In the genomic region with DNA sequence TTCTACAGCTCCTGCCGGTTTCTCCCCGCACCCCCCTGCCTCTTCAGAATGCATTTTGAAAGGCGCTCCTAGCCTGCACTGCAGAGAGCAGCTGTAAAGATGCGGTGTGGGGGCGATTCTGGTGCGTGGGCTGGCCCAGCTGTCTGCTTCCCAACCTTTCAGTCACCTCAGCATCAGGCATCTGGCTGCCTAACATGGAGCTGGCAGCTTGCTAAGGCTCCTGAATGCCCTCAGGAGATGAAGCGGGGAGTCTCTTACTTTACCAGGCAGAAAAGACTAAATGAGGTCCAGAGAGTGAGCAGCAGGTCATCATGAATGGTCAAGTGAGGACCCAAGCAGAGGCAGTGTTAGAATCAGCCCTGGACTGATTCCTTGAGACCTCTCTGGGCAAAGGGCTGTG, we compare ENCODE assay signal across 11 cellular contexts. TPM values are rescaled to one million over a fixed set of nuclear protein-coding genes. Genes with fewer than 3 reads are reported as not detected.
DNase-seq lines count a peak whose midpoint lies in the region; ATAC-seq and TF ChIP-seq lines count a peak whose summit lies in the region.
"Had no signal": no experiment of that assay in that cellular context is flagged by ENCODE, and none has a peak within 500 bp of the region (broad histone marks: within the 10 kb centered on the region; RNA-seq: fewer than 3 reads in every experiment).

No MANE protein-coding gene starts in this region.

- in situ Hi-C loops in transverse colon (cut with MboI; ENCODE audit: low pct_ligation_motif_present in 1 of 4, low pct_unique_long_range_greater_than_20kb in 1 of 4, low sequenced_read_pairs in 3 of 4): no loop called here

- no peak for TF ChIP-seq RAD21 in SK-N-SH (IDR thresholded peaks at IDR 0.05; ENCODE audit: low read length)

- POLR2A ChIA-PET in SK-N-SH (lab: Yijun Ruan, JAX): interaction anchor here (0.8 to 2.9 kb wide), 5 partner anchors 8 to 45 kb away, joined by 3 to 18 read pairs (median 8); a partner anchor contains a TSS

- no peak overlapping the region for H3K27ac Mint-ChIP-seq in activated T-cell treated with anti-CD3 and anti-CD28 coated beads, Interleukin-2, amount 50 U/mL, for 24 hours
- H3K27ac Mint-ChIP-seq: WTC11 had no signal

- peaks cover 80% of the 10 kb centered on the region in 2 experiments for H3K4me1 ChIP-seq in SK-N-SH (ENCODE audit: control insufficient read depth in 1 of 2, insufficient read depth in 2 of 2, low read depth in 1 of 2, low read length in 1 of 2)
- peaks cover 17 to 54% (median 41%) of the 10 kb centered on the region in 4 donors for H3K4me1 ChIP-seq in transverse colon

- no peaks in the 10 kb centered on the region for H3K27me3 ChIP-seq in SK-N-SH (ENCODE audit: insufficient read depth)
- no peaks in the 10 kb centered on the region for H3K27me3 ChIP-seq in transverse colon

- H2AFZ ChIP-seq in SK-N-SH (ENCODE audit: low read depth): no peak overlapping the region

- H3K36me3 ChIP-seq in SK-N-SH (replicated peaks in 1 of 2; ENCODE audit: control insufficient read depth in 1 of 2, insufficient read depth in 2 of 2, low read length in 1 of 2) (peaks cover 6 to 13% of the 10 kb centered on the region in 2 experiments), transverse colon (no peaks in the 10 kb centered on the region)

- intact Hi-C loops in transverse colon (cut with DNase I; ENCODE audit: low total_unique reads): no loop called here

- peak in 1 of 2 experiments; percentile 60; a peak in 1 of 4 replicates for TF ChIP-seq EP300 in SK-N-SH (IDR thresholded peaks at IDR 0.05; ENCODE audit: borderline replicate concordance in 1 of 2, low read depth in 1 of 2, low read length in 1 of 2)
- no peak for TF ChIP-seq EP300 in transverse colon (IDR thresholded peaks at IDR 0.05; ENCODE audit: low read depth)

- TF ChIP-seq CTCF in SK-N-SH (IDR thresholded peaks at IDR 0.05) (no peak), transverse colon (IDR thresholded peaks at IDR 0.05) (no peak)

- peaks cover 82% of the 10 kb centered on the region for H3K4me1 Mint-ChIP-seq in activated T-cell treated with anti-CD3 and anti-CD28 coated beads, Interleukin-2, amount 50 U/mL, for 24 hours (ENCODE audit: low read depth)

- no peaks in the 10 kb centered on the region for H3K27me3 Mint-ChIP-seq in activated T-cell treated with anti-CD3 and anti-CD28 coated beads, Interleukin-2, amount 50 U/mL, for 24 hours

- WGBS in SK-N-SH (ENCODE audit: low lambda C conversion rate): 58% methylated on average over 7 of the region's 7 CpGs
- 87% methylated on average over 7 of the region's 7 CpGs; no CpG with 5 or more reads in 1 of the 2 donors for WGBS in transverse colon (ENCODE audit: low coverage in 1 of 2), 2 donors

- H3F3A ChIP-seq in SK-N-SH (replicated peaks; ENCODE audit: insufficient read depth): peaks cover 91% of the 10 kb centered on the region

- H3K9me3 ChIP-seq in SK-N-SH (no peaks in the 10 kb centered on the region), transverse colon (no peaks in the 10 kb centered on the region)

- TF ChIP-seq POLR2A in transverse colon (IDR thresholded peaks at IDR 0.05): no peak

- peaks cover 35% of the 10 kb centered on the region for H3K79me2 ChIP-seq in SK-N-SH (ENCODE audit: insufficient read depth)

- CTCF ChIA-PET in SK-N-SH (lab: Yijun Ruan, JAX): interaction anchor here (0.8 to 13.3 kb wide), 8 partner anchors 10 to 216 kb away, joined by 3 to 145 read pairs (median 6); no protein-coding TSS in a partner anchor

- no peaks in the 10 kb centered on the region for H3K9me2 ChIP-seq in SK-N-SH

- no peaks in the 10 kb centered on the region for H3K9me3 Mint-ChIP-seq in activated T-cell treated with anti-CD3 and anti-CD28 coated beads, Interleukin-2, amount 50 U/mL, for 24 hours

- no peak for ATAC-seq in GM21786 (IDR thresholded peaks at IDR 0.05; ENCODE audit: unreplicated experiment)
- ATAC-seq: WTC11 had no signal

- H3K27ac ChIP-seq in SK-N-SH (ENCODE audit: low read depth in 2 of 2, low read length in 1 of 2): peak overlapping the region; percentile 98 to 99
- peak overlapping the region; percentile 19 to 99 (median 73) for H3K27ac ChIP-seq in transverse colon

- peaks cover 30% of the 10 kb centered on the region for H4K20me1 ChIP-seq in SK-N-SH (ENCODE audit: insufficient read depth)

- peaks cover 38% of the 10 kb centered on the region for H3K36me3 Mint-ChIP-seq in activated T-cell treated with anti-CD3 and anti-CD28 coated beads, Interleukin-2, amount 50 U/mL, for 24 hours (ENCODE audit: low read depth)

- H3K9ac ChIP-seq in SK-N-SH: no peak overlapping the region

- H3K4me2 ChIP-seq in SK-N-SH: peak overlapping the region; percentile 64

- H3K4me3 Mint-ChIP-seq in activated T-cell treated with anti-CD3 and anti-CD28 coated beads, Interleukin-2, amount 50 U/mL, for 24 hours: no peak overlapping the region
- H3K4me3 Mint-ChIP-seq: WTC11 had no signal

- peak; percentile 27 for DNase-seq in activated T-cell treated with anti-CD3 and anti-CD28 coated beads, Interleukin-2, amount 50 U/mL, for 24 hours
- no peak for DNase-seq in activated T-cell treated with anti-CD3 and anti-CD28 coated beads, Interleukin-2, amount 50 U/mL, for 48 hours
- DNase-seq in SK-N-SH (peak; percentile 52), islet precursor cell (peak; percentile 72), transverse colon (no peak), T-helper 2 cell (no peak), NCI-H748 (lab: John Stamatoyannopoulos, UW; ENCODE audit: unreplicated experiment) (no peak)
- DNase-seq: SIG-M5, small intestine had no signal

- H3K4me3 ChIP-seq in SK-N-SH (ENCODE audit: low read depth in 2 of 2, low read length in 1 of 2): no peak overlapping the region
- H3K4me3 ChIP-seq in transverse colon: no peak overlapping the region

TF ChIP-seq in SK-N-SH, 30 proteins besides CTCF, POLR2A, EP300 and RAD21:
- TF ChIP-seq FOXJ3 (CRISPR knock-in tag; IDR thresholded peaks at IDR 0.05): 0 out of 2 replicates have a peak, but pooled peaks have one; percentile 13
- no peak for TF ChIP-seq FOSL2 (IDR thresholded peaks at IDR 0.05; ENCODE audit: borderline replicate concordance, low read depth)
- peak; percentile 32 for TF ChIP-seq CHD2 (IDR thresholded peaks at IDR 0.05; ENCODE audit: low read length, partially characterized antibody)
- TF ChIP-seq, protein P1, sequence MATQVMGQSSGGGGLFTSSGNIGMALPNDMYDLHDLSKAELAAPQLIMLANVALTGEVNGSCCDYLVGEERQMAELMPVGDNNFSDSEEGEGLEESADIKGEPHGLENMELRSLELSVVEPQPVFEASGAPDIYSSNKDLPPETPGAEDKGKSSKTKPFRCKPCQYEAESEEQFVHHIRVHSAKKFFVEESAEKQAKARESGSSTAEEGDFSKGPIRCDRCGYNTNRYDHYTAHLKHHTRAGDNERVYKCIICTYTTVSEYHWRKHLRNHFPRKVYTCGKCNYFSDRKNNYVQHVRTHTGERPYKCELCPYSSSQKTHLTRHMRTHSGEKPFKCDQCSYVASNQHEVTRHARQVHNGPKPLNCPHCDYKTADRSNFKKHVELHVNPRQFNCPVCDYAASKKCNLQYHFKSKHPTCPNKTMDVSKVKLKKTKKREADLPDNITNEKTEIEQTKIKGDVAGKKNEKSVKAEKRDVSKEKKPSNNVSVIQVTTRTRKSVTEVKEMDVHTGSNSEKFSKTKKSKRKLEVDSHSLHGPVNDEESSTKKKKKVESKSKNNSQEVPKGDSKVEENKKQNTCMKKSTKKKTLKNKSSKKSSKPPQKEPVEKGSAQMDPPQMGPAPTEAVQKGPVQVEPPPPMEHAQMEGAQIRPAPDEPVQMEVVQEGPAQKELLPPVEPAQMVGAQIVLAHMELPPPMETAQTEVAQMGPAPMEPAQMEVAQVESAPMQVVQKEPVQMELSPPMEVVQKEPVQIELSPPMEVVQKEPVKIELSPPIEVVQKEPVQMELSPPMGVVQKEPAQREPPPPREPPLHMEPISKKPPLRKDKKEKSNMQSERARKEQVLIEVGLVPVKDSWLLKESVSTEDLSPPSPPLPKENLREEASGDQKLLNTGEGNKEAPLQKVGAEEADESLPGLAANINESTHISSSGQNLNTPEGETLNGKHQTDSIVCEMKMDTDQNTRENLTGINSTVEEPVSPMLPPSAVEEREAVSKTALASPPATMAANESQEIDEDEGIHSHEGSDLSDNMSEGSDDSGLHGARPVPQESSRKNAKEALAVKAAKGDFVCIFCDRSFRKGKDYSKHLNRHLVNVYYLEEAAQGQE (IDR thresholded peaks at IDR 0.05; ENCODE audit: low read depth, low read length): no peak
- TF ChIP-seq YY1 (IDR thresholded peaks at IDR 0.05; ENCODE audit: low read depth): no peak
- TF ChIP-seq TAF1 (IDR thresholded peaks at IDR 0.05; ENCODE audit: borderline replicate concordance, low read depth, low read length): peak; percentile 5; the same call in 1 of the 2 replicates
- TF ChIP-seq, protein P2, sequence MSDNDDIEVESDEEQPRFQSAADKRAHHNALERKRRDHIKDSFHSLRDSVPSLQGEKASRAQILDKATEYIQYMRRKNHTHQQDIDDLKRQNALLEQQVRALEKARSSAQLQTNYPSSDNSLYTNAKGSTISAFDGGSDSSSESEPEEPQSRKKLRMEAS (IDR thresholded peaks at IDR 0.05; ENCODE audit: low read depth): no peak
- peak; percentile 56; the same call in 1 of the 2 replicates for TF ChIP-seq MXI1 (IDR thresholded peaks at IDR 0.05; ENCODE audit: low read depth, low read length)
- no peak for TF ChIP-seq POLR2AphosphoS5 (IDR thresholded peaks at IDR 0.05; ENCODE audit: low read depth, low read length)

RNA-seq across cellular contexts. Expression of a gene that starts 8.7 kb away (rescaled TPM):
- polyA plus RNA-seq in SK-N-SH (2012; rRNA removed): 46.2 and 52.9 TPM in 2 replicates
- 33.8 and 39.1 TPM in 2 replicates for polyA plus RNA-seq in SK-N-SH (2012; cell fraction: cytosol; rRNA removed)
- polyA plus RNA-seq in SK-N-SH (2012; cell fraction: nucleus; rRNA removed): 64.9 and 69.1 TPM in 2 replicates
- total RNA-seq in transverse colon: 10 to 100 TPM; 12.1 to 40.3 (median 16.5) TPM

Comparison
In these comparisons a context has a peak if more than half of its experiments do, and no peak if none do; other contexts are left out.
1. DNase-seq: peak in activated T-cell treated with anti-CD3 and anti-CD28 coated beads, Interleukin-2, amount 50 U/mL, for 24 hours (single experiment), SK-N-SH (single experiment) and islet precursor cell (single experiment); none in activated T-cell treated with anti-CD3 and anti-CD28 coated beads, Interleukin-2, amount 50 U/mL, for 48 hours (0 of 2), transverse colon (single experiment), T-helper 2 cell (0 of 5) and NCI-H748 (single experiment).